18 cellular contexts compared by ENCODE assay signal in genomic region chr14:65370890-65371289, GRCh38. TPM values are rescaled to one million over a fixed set of nuclear protein-coding genes. Genes with fewer than 3 reads are reported as not detected.
DNase-seq lines count a peak whose midpoint lies in the region; ATAC-seq, FAIRE-seq and TF ChIP-seq lines count a peak whose summit lies in the region.
"Had no signal": no experiment of that assay in that cellular context is flagged by ENCODE, and none has a peak within 500 bp of the region (broad histone marks: within the 10 kb centered on the region; RNA-seq: fewer than 3 reads in every experiment).

No MANE protein-coding gene starts in this region.

- H2BK120ac ChIP-seq in H1 (replicated peaks; ENCODE audit: low read depth, low read length) = no peak overlapping the region

- no peak overlapping the region; the same call in 1 of the 2 replicates for H3K18ac ChIP-seq in H1 (ENCODE audit: extremely low read depth, low read length)

- no peak overlapping the region for H4K91ac ChIP-seq in H1 (replicated peaks; ENCODE audit: insufficient read length, low read length)

- CTCF ChIA-PET in H1 (lab: Charles Lee; ENCODE audit: partially characterized antibody) = interaction anchor here (0.8 to 2.3 kb wide), 4 partner anchors 10 to 351 kb away, joined by 3 to 9 read pairs (median 4); no protein-coding TSS in a partner anchor

- no peak overlapping the region for H3K4ac ChIP-seq in H1 (replicated peaks; ENCODE audit: insufficient read length, low read depth, low read length)

- H3K14ac ChIP-seq in H1 (ENCODE audit: insufficient read length) = no peak overlapping the region

- H2BK5ac ChIP-seq in H1 (ENCODE audit: low read depth, low read length) = no peak overlapping the region

- peaks cover 29% of the 10 kb centered on the region; the same call in 1 of the 2 replicates for H3K4me1 ChIP-seq in HUES6 (ENCODE audit: control insufficient read depth, insufficient read depth, low read length)
- peaks cover 0 to 4% (median 3%) of the 10 kb centered on the region in 4 experiments; a peak in 3 of 7 replicates for H3K4me1 ChIP-seq in H1 (replicated peaks in 1 of 4; ENCODE audit: control insufficient read depth in 3 of 4, insufficient read depth in 4 of 4, low read length in 3 of 4)
- H3K4me1 ChIP-seq: pancreas had no signal

- ATAC-seq in GM18867 (IDR thresholded peaks at IDR 0.05; ENCODE audit: unreplicated experiment) (peak; percentile 52), HG03378 (IDR thresholded peaks at IDR 0.05; ENCODE audit: unreplicated experiment) (no peak)
- ATAC-seq: K562, left lobe of liver, pancreas, PC-3 had no signal

- H3K36me3 ChIP-seq in HUES6 (ENCODE audit: control insufficient read depth, insufficient read depth, low read length) (no peaks in the 10 kb centered on the region), H1 (ENCODE audit: control insufficient read depth in 2 of 4, insufficient read depth in 4 of 4, low read length in 3 of 4) (no peaks in the 10 kb centered on the region)
- H3K36me3 ChIP-seq: BLaER1, pancreas had no signal

- H3K9me3 ChIP-seq in HUES6 (ENCODE audit: control insufficient read depth, insufficient read depth, low read depth, low read length) = no peaks in the 10 kb centered on the region
- H3K9me3 ChIP-seq in H1 (ENCODE audit: insufficient read depth in 2 of 2, low read depth in 1 of 2, low read length in 1 of 2) = no peaks in the 10 kb centered on the region
- H3K9me3 ChIP-seq: BLaER1, pancreas had no signal

- H3K27me3 ChIP-seq in HUES6 (ENCODE audit: control insufficient read depth, insufficient read depth, low read length) (no peaks in the 10 kb centered on the region), H1 (replicated peaks in 1 of 4; ENCODE audit: control insufficient read depth in 3 of 4, extremely low read depth in 1 of 4, insufficient read depth in 3 of 4, low read length in 3 of 4) (no peaks in the 10 kb centered on the region)
- H3K27me3 ChIP-seq: BLaER1, pancreas had no signal

- H3K4me3 ChIP-seq in HUES6 (ENCODE audit: low read depth, low read length) (no peak overlapping the region; the same call in 1 of the 2 replicates), H1 (ENCODE audit: extremely low read depth in 1 of 4, insufficient read depth in 2 of 4, low read depth in 3 of 4, low read length in 4 of 4) (peak overlapping the region in 1 of 4 experiments; percentile 17; a peak in 1 of 8 replicates)
- H3K4me3 ChIP-seq: BLaER1, K562, pancreas had no signal

- no peak overlapping the region for H2AFZ ChIP-seq in H1 (ENCODE audit: low read length)

- no peak for TF ChIP-seq EP300 in H1 (IDR thresholded peaks at IDR 0.05; ENCODE audit: borderline replicate concordance in 1 of 2, low read depth in 2 of 2, low read length in 2 of 2)

- no peak for TF ChIP-seq POLR2A in H1 (IDR thresholded peaks at IDR 0.05; ENCODE audit: control extremely low read depth in 1 of 2, low read depth in 2 of 2, low read length in 2 of 2)

- no peaks in the 10 kb centered on the region for H4K20me1 ChIP-seq in H1 (replicated peaks in 1 of 2; ENCODE audit: control insufficient read depth in 1 of 2, insufficient read depth in 2 of 2, low read length in 2 of 2)
- H4K20me1 ChIP-seq: BLaER1 had no signal

- DNase-seq in NCI-H82 treated with DMSO at 0.1 percent for 48 hours (lab: John Stamatoyannopoulos, UW; ENCODE audit: unreplicated experiment) = peak; percentile 4
- DNase-seq in NCI-H82 (lab: John Stamatoyannopoulos, UW) = no peak
- no peak for DNase-seq in H1 (ENCODE audit: low read depth in 1 of 2, low spot score in 2 of 2)
- no peak for DNase-seq in SIG-M5 treated with dmso at 0.1 percent for 504 hours (lab: John Stamatoyannopoulos, UW; ENCODE audit: unreplicated experiment)
- no peak for DNase-seq in D341Med (ENCODE audit: low spot score)
- DNase-seq: activated CD8-positive, alpha-beta memory T cell treated with anti-CD3 and anti-CD28 coated beads for 24 hours; activated naive CD4-positive, alpha-beta T cell treated with anti-CD3 and anti-CD28 coated beads, Interleukin-2, amount 50 U/mL, for 16 hours; NCI-H526 treated with DMSO at 0.1 percent for 48 hours; pancreas; PC-3 had no signal

- FAIRE-seq in H1 (lab: Jason Lieb, UNC) = peak; percentile 13
- FAIRE-seq: frontal cortex, K562, pancreas had no signal

- no peak overlapping the region for H3K23ac ChIP-seq in H1 (ENCODE audit: insufficient read length)

- no peak overlapping the region for H2AK5ac ChIP-seq in H1 (ENCODE audit: low read depth, low read length)

- no peak overlapping the region for H2BK15ac ChIP-seq in H1 (ENCODE audit: low read length)

- WGBS in H1 (ENCODE audit: extremely low coverage in 1 of 2, insufficient coverage in 1 of 2, insufficient read length in 1 of 2, insufficient replicate concordance in 2 of 2, low coverage in 1 of 2, low lambda C conversion rate in 2 of 2, missing lambda C conversion rate in 1 of 2), 2 experiments = 29% methylated on average over 5 of the region's 5 CpGs; no CpG with 5 or more reads in 1 of the 2 experiments

- H3K79me1 ChIP-seq in H1 (ENCODE audit: low read depth, low read length) = no peaks in the 10 kb centered on the region

- H3K79me2 ChIP-seq in H1 (ENCODE audit: control insufficient read depth in 1 of 2, insufficient read depth in 2 of 2, low read length in 2 of 2) = no peaks in the 10 kb centered on the region

- no peak overlapping the region for H3K56ac ChIP-seq in H1 (replicated peaks; ENCODE audit: insufficient read length, low read depth, low read length)

- H2BK20ac ChIP-seq in H1 (ENCODE audit: low read length) = no peak overlapping the region

- no peak for TF ChIP-seq CTCF in H1 (IDR thresholded peaks at IDR 0.05; ENCODE audit: control extremely low read depth in 1 of 3, insufficient read depth in 1 of 3, low read depth in 1 of 3, low read length in 3 of 3)

- no peak overlapping the region for H4K8ac ChIP-seq in H1 (ENCODE audit: extremely low read depth, insufficient read depth, low read length)

- H2BK12ac ChIP-seq in H1 (ENCODE audit: low read depth, low read length) = no peak overlapping the region

- POLR2A ChIA-PET in H1 (lab: Charles Lee; ENCODE audit: partially characterized antibody) = no interaction called here

- H3K23me2 ChIP-seq in H1 (ENCODE audit: low read depth, low read length) = no peaks in the 10 kb centered on the region

- H3K27ac ChIP-seq in HUES6 (ENCODE audit: low read depth, low read length) (peak overlapping the region; percentile 6; the same call in 1 of the 2 replicates), H1 (ENCODE audit: low read depth, low read length) (no peak overlapping the region)
- H3K27ac ChIP-seq: 22Rv1, BLaER1, pancreas had no signal

- no peak for TF ChIP-seq RAD21 in H1 (IDR thresholded peaks at IDR 0.05 in 1 of 2, conservative IDR thresholded peaks at IDR 0.05 in 1 of 2; ENCODE audit: low read depth in 2 of 2, low read length in 2 of 2)

- H3K4me2 ChIP-seq in H1 (ENCODE audit: insufficient read depth in 1 of 2, low read depth in 2 of 2, low read length in 2 of 2) = peak overlapping the region in 1 of 2 experiments; percentile 58; a peak in 2 of 4 replicates
- H3K4me2 ChIP-seq: BLaER1 had no signal

- H3K9ac ChIP-seq in HUES6 (ENCODE audit: low read length) (no peak overlapping the region), H1 (replicated peaks in 1 of 4; ENCODE audit: extremely low read depth in 1 of 4, low read depth in 3 of 4, low read length in 3 of 4) (0 out of 7 replicates have a peak overlapping the region, but pooled peaks of 1 of the 4 experiments have one; percentile 32)
- H3K9ac ChIP-seq: BLaER1 had no signal

- no peak overlapping the region for H4K5ac ChIP-seq in H1 (ENCODE audit: insufficient read length, low read depth, low read length)

TF ChIP-seq in H1, 55 proteins besides CTCF, POLR2A, EP300 and RAD21:
- TF ChIP-seq SP2 (IDR thresholded peaks at IDR 0.05; ENCODE audit: low read length) (no peak), HDAC6 (IDR thresholded peaks at IDR 0.05; ENCODE audit: low read depth, low read length) (no peak), MAX (IDR thresholded peaks at IDR 0.05) (no peak), CHD2 (IDR thresholded peaks at IDR 0.05; ENCODE audit: low read length) (no peak), SUZ12 (IDR thresholded peaks at IDR 0.05; ENCODE audit: low read length) (no peak), CHD1 (IDR thresholded peaks at IDR 0.05; ENCODE audit: low read depth, low read length) (no peak)
- TF ChIP-seq, protein P1, sequence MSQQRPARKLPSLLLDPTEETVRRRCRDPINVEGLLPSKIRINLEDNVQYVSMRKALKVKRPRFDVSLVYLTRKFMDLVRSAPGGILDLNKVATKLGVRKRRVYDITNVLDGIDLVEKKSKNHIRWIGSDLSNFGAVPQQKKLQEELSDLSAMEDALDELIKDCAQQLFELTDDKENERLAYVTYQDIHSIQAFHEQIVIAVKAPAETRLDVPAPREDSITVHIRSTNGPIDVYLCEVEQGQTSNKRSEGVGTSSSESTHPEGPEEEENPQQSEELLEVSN (IDR thresholded peaks at IDR 0.05) = no peak

RNA-seq across cellular contexts. Expression of gene FUT8, which starts 41.6 kb away (rescaled TPM):
- total RNA-seq in H1 (2021; fragmentation: NEBNext Ultra II Directional; extraction: Animal tissue kit (Norgen Biotek cat#: 25700)) = 25.1 and 25.3 TPM in 2 replicates
- 8.8 and 10.5 TPM in 2 replicates for polyA plus RNA-seq in H1 (2011; rRNA removed)
- 10.8 TPM for polyA plus RNA-seq in H1 (2011; cell fraction: cytosol; rRNA removed)
- 6.0 TPM for polyA plus RNA-seq in H1 (2011; cell fraction: nucleus; rRNA removed)
- 14.8 to 24.7 TPM (median 18.1 TPM) in 4 replicates for polyA plus RNA-seq in H1 (2012, experiment 1 of 2)
- 2.9 TPM for polyA plus RNA-seq in H1 (2012, experiment 2 of 2)
- 14.4 TPM for polyA plus RNA-seq in H1 (2013, experiment 1 of 2)
- 15.9 TPM for polyA plus RNA-seq in H1 (2013, experiment 2 of 2)
- 32.5 and 36.2 TPM in 2 replicates for polyA minus RNA-seq in H1 (2011; rRNA and poly(A)+ RNA removed)
- 10.7 TPM for polyA minus RNA-seq in H1 (2011; cell fraction: cytosol; rRNA and poly(A)+ RNA removed)
- polyA minus RNA-seq in H1 (2011; cell fraction: nucleus; rRNA and poly(A)+ RNA removed) = 37.8 TPM
